ENCODE assay signal across 12 cellular contexts in genomic region chr11:125494033-125494364, GRCh38. TPM values are rescaled to one million over a fixed set of nuclear protein-coding genes. Genes with fewer than 3 reads are reported as not detected.
DNase-seq lines count a peak whose midpoint lies in the region; ATAC-seq and TF ChIP-seq lines count a peak whose summit lies in the region.
"Had no signal": no experiment of that assay in that cellular context is flagged by ENCODE, and none has a peak within 500 bp of the region (broad histone marks: within the 10 kb centered on the region; RNA-seq: fewer than 3 reads in every experiment).

No MANE protein-coding gene starts in this region.

- no peak overlapping the region for H2BK120ac ChIP-seq in mesenchymal stem cell (ENCODE audit: low read depth, low read length)

- no peak overlapping the region for H3K18ac ChIP-seq in mesenchymal stem cell (ENCODE audit: low read depth in 1 of 2, low read length in 2 of 2)

- no peak for TF ChIP-seq CTCF in upper lobe of right lung (IDR thresholded peaks at IDR 0.05)

- H3K27ac ChIP-seq in cingulate gyrus (ENCODE audit: low read depth, low read length) (peak overlapping the region; percentile 94), mesenchymal stem cell (ENCODE audit: low read length, poor library complexity, severe bottlenecking) (no peak overlapping the region), upper lobe of right lung (no peak overlapping the region)
- H3K27ac ChIP-seq: BLaER1, testis had no signal

- POLR2A ChIA-PET in activated naive CD8-positive, alpha-beta T cell treated with anti-CD3 and anti-CD28 coated beads, Interleukin-2, amount 10 ng/mL, durations not matched to agents 7 days and 5 days (lab: Charles Lee) = no interaction called here

- no peak for DNase-seq in activated naive CD8-positive, alpha-beta T cell treated with anti-CD3 and anti-CD28 coated beads, Interleukin-2, amount 10 ng/mL, durations not matched to agents 7 days and 5 days
- no peak for DNase-seq in activated naive CD8-positive, alpha-beta T cell treated with anti-CD3 and anti-CD28 coated beads for 36 hours
- DNase-seq in mesenchymal stem cell (no peak), upper lobe of right lung (no peak), NCI-H1694 (lab: John Stamatoyannopoulos, UW) (no peak)
- DNase-seq: NCI-H1436 treated with DMSO at 0.1 percent for 48 hours, testis had no signal

- no peak overlapping the region for H2AFZ ChIP-seq in mesenchymal stem cell (ENCODE audit: low read depth, low read length)

- H3K9ac ChIP-seq in mesenchymal stem cell (ENCODE audit: low read length) = peak overlapping the region; percentile 95
- H3K9ac ChIP-seq: BLaER1 had no signal

- H3K27me3 ChIP-seq in mesenchymal stem cell (ENCODE audit: control insufficient read depth in 1 of 2, insufficient read depth in 1 of 2, low read length in 2 of 2) = no peaks in the 10 kb centered on the region
- peaks cover 10% of the 10 kb centered on the region for H3K27me3 ChIP-seq in upper lobe of right lung
- H3K27me3 ChIP-seq: testis had no signal

- H3K14ac ChIP-seq in mesenchymal stem cell (ENCODE audit: low read length in 2 of 2) = no peak overlapping the region

- H2BK5ac ChIP-seq in mesenchymal stem cell (ENCODE audit: low read depth, low read length, poor library complexity, severe bottlenecking) = no peak overlapping the region

- H3K4me3 Mint-ChIP-seq in activated naive CD8-positive, alpha-beta T cell treated with anti-CD3 and anti-CD28 coated beads, Interleukin-2, amount 10 ng/mL, durations not matched to agents 7 days and 5 days = peak overlapping the region; percentile 84
- no peak overlapping the region for H3K4me3 Mint-ChIP-seq in activated naive CD8-positive, alpha-beta T cell treated with anti-CD3 and anti-CD28 coated beads for 36 hours

- H3K23ac ChIP-seq in mesenchymal stem cell (ENCODE audit: low read length in 2 of 2) = no peak overlapping the region

- WGBS in mesenchymal stem cell = 70% methylated on average over 2 of the region's 2 CpGs

- H3K9me3 Mint-ChIP-seq in activated naive CD8-positive, alpha-beta T cell treated with anti-CD3 and anti-CD28 coated beads, Interleukin-2, amount 10 ng/mL, durations not matched to agents 7 days and 5 days = no peaks in the 10 kb centered on the region
- H3K9me3 Mint-ChIP-seq in activated naive CD8-positive, alpha-beta T cell treated with anti-CD3 and anti-CD28 coated beads for 36 hours = no peaks in the 10 kb centered on the region
- H3K9me3 Mint-ChIP-seq: dendritic cell treated with granulocyte-macrophage colony-stimulating factor and Interleukin-4, amounts not matched to agents 40 ng/mL and 50 ng/mL, for 4 days had no signal

- H3K36me3 Mint-ChIP-seq in activated naive CD8-positive, alpha-beta T cell treated with anti-CD3 and anti-CD28 coated beads, Interleukin-2, amount 10 ng/mL, durations not matched to agents 7 days and 5 days = no peaks in the 10 kb centered on the region
- no peaks in the 10 kb centered on the region for H3K36me3 Mint-ChIP-seq in activated naive CD8-positive, alpha-beta T cell treated with anti-CD3 and anti-CD28 coated beads for 36 hours

- no peak for ATAC-seq in activated naive CD8-positive, alpha-beta T cell treated with anti-CD3 and anti-CD28 coated beads, Interleukin-2, amount 10 ng/mL, durations not matched to agents 7 days and 5 days (ENCODE audit: low read depth)
- ATAC-seq in HG02588 (IDR thresholded peaks at IDR 0.05; ENCODE audit: unreplicated experiment) (no peak), GM18520 (IDR thresholded peaks at IDR 0.05; ENCODE audit: unreplicated experiment) (no peak), upper lobe of right lung (no peak)

- H3K27ac Mint-ChIP-seq in activated naive CD8-positive, alpha-beta T cell treated with anti-CD3 and anti-CD28 coated beads, Interleukin-2, amount 10 ng/mL, durations not matched to agents 7 days and 5 days = no peak overlapping the region
- H3K27ac Mint-ChIP-seq in activated naive CD8-positive, alpha-beta T cell treated with anti-CD3 and anti-CD28 coated beads for 36 hours = no peak overlapping the region
- H3K27ac Mint-ChIP-seq: dendritic cell treated with granulocyte-macrophage colony-stimulating factor and Interleukin-4, amounts not matched to agents 40 ng/mL and 50 ng/mL, for 4 days had no signal

- peaks cover 6% of the 10 kb centered on the region for H3K79me1 ChIP-seq in mesenchymal stem cell (replicated peaks; ENCODE audit: low read length, poor library complexity, severe bottlenecking)

- no peak overlapping the region for H4K91ac ChIP-seq in mesenchymal stem cell (ENCODE audit: low read length)

- no peak overlapping the region for H2BK12ac ChIP-seq in mesenchymal stem cell (ENCODE audit: low read length in 2 of 2)

- no peaks in the 10 kb centered on the region for H3K9me3 ChIP-seq in mesenchymal stem cell (ENCODE audit: control insufficient read depth, low read length)
- H3K9me3 ChIP-seq in upper lobe of right lung = no peaks in the 10 kb centered on the region
- H3K9me3 ChIP-seq: testis had no signal

- intact Hi-C loops in upper lobe of right lung (cut with DNase I) = no loop called here

- peak overlapping the region in 1 of 2 experiments; percentile 86 for H3K4me3 ChIP-seq in mesenchymal stem cell (ENCODE audit: insufficient read depth in 1 of 2, low read depth in 1 of 2, low read length in 2 of 2)
- no peak overlapping the region for H3K4me3 ChIP-seq in upper lobe of right lung
- H3K4me3 ChIP-seq: BLaER1, testis had no signal

- no peak overlapping the region for H4K8ac ChIP-seq in mesenchymal stem cell (ENCODE audit: low read length)

- H3K36me3 ChIP-seq in mesenchymal stem cell (ENCODE audit: control insufficient read depth in 1 of 2, insufficient read depth in 2 of 2, low read depth in 1 of 2, low read length in 2 of 2) = peaks cover 0 to 9% of the 10 kb centered on the region in 2 experiments
- H3K36me3 ChIP-seq in upper lobe of right lung = no peaks in the 10 kb centered on the region
- H3K36me3 ChIP-seq: BLaER1 had no signal

- H3K4me1 Mint-ChIP-seq in activated naive CD8-positive, alpha-beta T cell treated with anti-CD3 and anti-CD28 coated beads, Interleukin-2, amount 10 ng/mL, durations not matched to agents 7 days and 5 days = peaks cover 17% of the 10 kb centered on the region
- H3K4me1 Mint-ChIP-seq in activated naive CD8-positive, alpha-beta T cell treated with anti-CD3 and anti-CD28 coated beads for 36 hours = peaks cover 20% of the 10 kb centered on the region

- H3K4me1 ChIP-seq in mesenchymal stem cell (ENCODE audit: control insufficient read depth, insufficient read depth, low read depth, low read length) = peaks cover 10% of the 10 kb centered on the region
- peaks cover 17% of the 10 kb centered on the region for H3K4me1 ChIP-seq in upper lobe of right lung
- H3K4me1 ChIP-seq: BLaER1 had no signal

- H3K4ac ChIP-seq in mesenchymal stem cell (ENCODE audit: low read depth in 1 of 2, low read length in 2 of 2) = no peak overlapping the region

- peaks cover 53% of the 10 kb centered on the region for H3K27me3 Mint-ChIP-seq in activated naive CD8-positive, alpha-beta T cell treated with anti-CD3 and anti-CD28 coated beads, Interleukin-2, amount 10 ng/mL, durations not matched to agents 7 days and 5 days
- H3K27me3 Mint-ChIP-seq in activated naive CD8-positive, alpha-beta T cell treated with anti-CD3 and anti-CD28 coated beads for 36 hours = peaks cover 58% of the 10 kb centered on the region

- H2AK5ac ChIP-seq in mesenchymal stem cell (ENCODE audit: low read length, severe bottlenecking) = no peak overlapping the region

- H2BK15ac ChIP-seq in mesenchymal stem cell (ENCODE audit: low read depth, poor library complexity, severe bottlenecking) = no peak overlapping the region

- H3K4me2 ChIP-seq in mesenchymal stem cell (ENCODE audit: low read length, poor library complexity, severe bottlenecking) = no peak overlapping the region
- H3K4me2 ChIP-seq: BLaER1 had no signal

RNA-seq across cellular contexts. Expression of gene FEZ1, which starts 2.1 kb away (rescaled TPM):
- total RNA-seq in activated naive CD8-positive, alpha-beta T cell treated with anti-CD3 and anti-CD28 coated beads, Interleukin-2, amount 10 ng/mL, durations not matched to agents 7 days and 5 days = 1 to 10 TPM in 1 of 2 experiments, under 1 TPM in 1; 0.64 to 1.3 TPM
- 1 to 10 TPM; 3.0 to 4.7 TPM for total RNA-seq in activated naive CD8-positive, alpha-beta T cell treated with anti-CD3 and anti-CD28 coated beads for 36 hours
- 32.7 TPM for polyA plus RNA-seq in mesenchymal stem cell (2013, experiment 1 of 2)
- 34.2 TPM for polyA plus RNA-seq in mesenchymal stem cell (2013, experiment 2 of 2)
- 29.8 TPM for total RNA-seq in upper lobe of right lung
